In the genomic region with DNA sequence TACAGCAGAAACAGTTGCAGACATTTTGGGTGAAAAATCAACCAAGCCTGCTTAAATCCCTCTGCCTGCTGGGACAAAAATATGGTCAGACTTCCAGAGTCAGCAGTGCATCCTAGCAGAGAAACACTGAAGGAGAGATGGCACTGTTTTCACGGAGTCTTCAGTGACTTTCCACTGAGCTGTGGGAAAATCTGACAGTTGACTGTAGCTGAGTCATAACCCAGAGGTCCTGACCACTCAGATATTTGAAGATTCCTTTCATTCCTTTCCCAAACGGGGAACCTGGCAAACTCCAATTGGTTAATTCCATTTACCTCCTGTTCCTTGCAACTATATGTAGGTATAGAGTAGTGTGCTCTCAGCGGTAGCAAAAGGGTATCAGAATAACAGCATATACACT, we compare ENCODE assay signal across 11 cellular contexts. TPM values are rescaled to one million over a fixed set of nuclear protein-coding genes. Genes with fewer than 3 reads are reported as not detected.
DNase-seq lines count a peak whose midpoint lies in the region; ATAC-seq and TF ChIP-seq lines count a peak whose summit lies in the region.
"Had no signal": no experiment of that assay in that cellular context is flagged by ENCODE, and none has a peak within 500 bp of the region (broad histone marks: within the 10 kb centered on the region; RNA-seq: fewer than 3 reads in every experiment).

No MANE protein-coding gene starts in this region.

- peaks cover 0 to 5% (median 0%) of the 10 kb centered on the region in 12 donors for H3K9me3 ChIP-seq in heart left ventricle
- H3K9me3 ChIP-seq in right atrium auricular region = no peaks in the 10 kb centered on the region
- no peaks in the 10 kb centered on the region for H3K9me3 ChIP-seq in upper lobe of right lung

- TF ChIP-seq CTCF in heart left ventricle (IDR thresholded peaks at IDR 0.05) = no peak
- no peak for TF ChIP-seq CTCF in right atrium auricular region (IDR thresholded peaks at IDR 0.05)
- no peak for TF ChIP-seq CTCF in upper lobe of right lung (IDR thresholded peaks at IDR 0.05)

- peak in 2 of 4 donors; percentile 39 to 49 for ATAC-seq in heart left ventricle
- peak; percentile 34 for ATAC-seq in upper lobe of right lung
- ATAC-seq: esophagus mucosa had no signal

- H3K36me3 ChIP-seq in heart left ventricle (no peaks in the 10 kb centered on the region), right atrium auricular region (no peaks in the 10 kb centered on the region), upper lobe of right lung (no peaks in the 10 kb centered on the region)

- H3K27me3 ChIP-seq in heart left ventricle = no peaks in the 10 kb centered on the region
- H3K27me3 ChIP-seq in right atrium auricular region = no peaks in the 10 kb centered on the region
- H3K27me3 ChIP-seq in upper lobe of right lung = no peaks in the 10 kb centered on the region

- H3K4me3 ChIP-seq in heart left ventricle (no peak overlapping the region), right atrium auricular region (no peak overlapping the region), upper lobe of right lung (no peak overlapping the region)

- no peak for TF ChIP-seq POLR2A in heart left ventricle (IDR thresholded peaks at IDR 0.05)

- DNase-seq in heart left ventricle (no peak), right atrium auricular region (ENCODE audit: low spot score) (no peak), amniotic stem cell (lab: John Stamatoyannopoulos, UW) (peak; percentile 60), iPS-NIHi7 (ENCODE audit: extremely low spot score) (peak; percentile 19), upper lobe of right lung (no peak), NCI-H2196 treated with DMSO at 0.1 percent for 48 hours (lab: John Stamatoyannopoulos, UW; ENCODE audit: unreplicated experiment) (no peak), NCI-H82 (lab: John Stamatoyannopoulos, UW) (no peak)
- DNase-seq in stimulated activated CD4-positive, alpha-beta T cell treated with anti-CD3 and anti-CD28 coated beads, Interleukin-2, amount 100 ng/mL, for 48 hours = no peak
- DNase-seq: H7; stimulated activated CD4-positive, alpha-beta T cell treated with anti-CD3 and anti-CD28 coated beads, Interleukin-4, amount 100 ng/mL, for 1 hour had no signal

- H3K27ac ChIP-seq in heart left ventricle = peak overlapping the region in 8 of 12 donors; percentile 1 to 70 (median 38)
- peak overlapping the region in 1 of 2 donors; percentile 42 for H3K27ac ChIP-seq in right atrium auricular region
- no peak overlapping the region for H3K27ac ChIP-seq in upper lobe of right lung

- intact Hi-C loops in heart left ventricle (cut with DNase I) = loop anchor here in 2 of 10 donors (5.0 kb wide), 2 partner anchors 37 to 47 kb away; a partner anchor contains a TSS
- intact Hi-C loops in upper lobe of right lung (cut with DNase I) = no loop called here

- peaks cover 0 to 39% (median 20%) of the 10 kb centered on the region in 12 donors for H3K4me1 ChIP-seq in heart left ventricle
- H3K4me1 ChIP-seq in right atrium auricular region = peaks cover 0 to 22% of the 10 kb centered on the region in 2 donors
- H3K4me1 ChIP-seq in upper lobe of right lung = peaks cover 16% of the 10 kb centered on the region

- 50 to 58% (median 55%) methylated on average over 3 of the region's 3 CpGs for WGBS in heart left ventricle, 4 donors

RNA-seq across cellular contexts. Expression of a gene that starts 20.9 kb away (rescaled TPM):
- 1 to 10 TPM in 3 of 9 donors, under 1 TPM in 6; 0.35 to 1.9 (median 0.80) TPM for total RNA-seq in heart left ventricle
- polyA plus RNA-seq in heart left ventricle = 1 to 10 TPM in 1 of 2 donors, under 1 TPM in 1; 0.24 to 1.8 TPM
- 1 to 10 TPM; 1.7 to 2.4 TPM for total RNA-seq in right atrium auricular region
- 1.5 TPM for total RNA-seq in upper lobe of right lung
- total RNA-seq: H7 had no signal

RNA-seq across cellular contexts. Expression of a gene that starts 46.8 kb away (rescaled TPM):
- total RNA-seq in heart left ventricle (10 to 100 TPM in 1 of 9 donors, 1 to 10 TPM in 8; 1.5 to 12.1 (median 4.5) TPM), right atrium auricular region (1 to 10 TPM; 5.9 to 7.1 TPM), upper lobe of right lung (17.2 TPM)
- 1 to 10 TPM; 3.9 to 5.5 TPM for polyA plus RNA-seq in heart left ventricle
- total RNA-seq: esophagus mucosa had no signal

Comparison
In these comparisons a context has a peak if more than half of its experiments do, and no peak if none do; other contexts are left out.
1. DNase-seq: peak in amniotic stem cell (single experiment) and iPS-NIHi7 (single experiment); none in heart left ventricle (0 of 5), right atrium auricular region (single experiment), upper lobe of right lung (single experiment), NCI-H2196 treated with DMSO at 0.1 percent for 48 hours (single experiment), NCI-H82 (single experiment) and stimulated activated CD4-positive, alpha-beta T cell treated with anti-CD3 and anti-CD28 coated beads, Interleukin-2, amount 100 ng/mL, for 48 hours (0 of 2).